In the genomic region with DNA sequence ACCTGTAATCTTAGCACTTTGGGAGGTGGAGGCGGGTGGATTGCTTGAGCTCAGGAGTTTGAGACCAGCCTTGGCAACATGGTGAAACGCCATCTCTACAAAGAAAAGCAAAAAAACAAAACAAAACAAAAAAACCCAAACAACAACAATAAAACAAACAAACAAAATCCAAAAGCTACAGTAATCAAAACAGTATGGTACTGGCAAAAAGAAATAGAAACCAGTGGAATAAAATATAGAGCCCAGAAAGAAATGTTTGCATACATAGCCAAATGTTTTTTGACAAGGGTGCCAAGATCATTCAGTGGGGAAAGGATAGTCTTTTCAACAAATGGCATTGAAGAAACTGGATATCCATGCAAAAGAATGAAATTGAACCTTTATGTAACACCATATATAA, we compare ENCODE assay signal across 8 cellular contexts. TPM values are rescaled to one million over a fixed set of nuclear protein-coding genes. Genes with fewer than 3 reads are reported as not detected.
"Had no signal": no experiment of that assay in that cellular context is flagged by ENCODE, and none has a peak within 500 bp of the region (broad histone marks: within the 10 kb centered on the region; RNA-seq: fewer than 3 reads in every experiment).

No MANE protein-coding gene starts in this region.

- H3K27ac ChIP-seq: GM23248 had no signal

- H3K4me3 ChIP-seq: GM23248 had no signal

- H3K9ac ChIP-seq: GM23248 had no signal

- FAIRE-seq: H54, HTR-8/SVneo had no signal

- DNase-seq: GM23248, GOT3, H9, HCEC 1CT, HFFc6, KG1 had no signal

- H2AFZ ChIP-seq: GM23248 had no signal

RNA-seq across cellular contexts. Expression of a gene that starts 11.5 kb away (rescaled TPM):
- total RNA-seq: GM23248, HFFc6 had no signal
- polyA plus RNA-seq: GM23248 had no signal
